In the genomic region with DNA sequence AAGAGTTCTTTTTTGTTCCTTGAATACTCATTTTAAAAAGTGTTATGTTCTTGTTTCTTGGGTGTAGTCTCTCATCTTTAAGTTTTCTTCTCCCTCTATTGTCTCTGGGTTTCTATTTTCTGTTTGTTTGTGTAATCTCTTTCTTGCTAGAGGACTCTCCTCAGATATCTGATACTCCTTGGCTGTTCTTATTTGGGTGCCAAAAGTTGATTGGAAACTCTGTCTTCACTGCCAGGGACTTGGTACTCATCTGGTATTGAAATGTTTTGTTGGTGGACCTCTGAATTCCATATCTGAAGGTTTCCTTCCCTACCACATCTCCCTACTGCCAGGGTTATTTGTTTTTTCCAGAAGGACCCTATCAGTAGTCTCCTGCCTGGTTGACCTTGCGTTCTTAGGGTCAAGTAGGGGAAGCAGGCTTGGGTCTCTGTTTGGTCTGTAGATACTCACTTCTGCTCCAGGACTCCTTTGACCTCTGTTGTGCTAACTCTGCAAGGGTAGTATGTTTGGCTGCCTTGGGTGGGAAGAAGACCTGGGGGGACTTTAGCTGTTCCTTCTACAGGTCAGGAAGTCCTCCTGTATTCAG, we compare ENCODE assay signal across 1 cellular context.
TF ChIP-seq lines count a peak whose summit lies in the region.

No MANE protein-coding gene starts in this region.

TF ChIP-seq in K562, 482 proteins besides CTCF, POLR2A, EP300 and RAD21:
- no peak for TF ChIP-seq ZNF311 (CRISPR knock-in tag; IDR thresholded peaks at IDR 0.05)
- TF ChIP-seq FOXA3 (CRISPR knock-in tag; conservative IDR thresholded peaks at IDR 0.05 in 1 of 2, IDR thresholded peaks at IDR 0.05 in 1 of 2), result no peak
- no peak for TF ChIP-seq MCM3 (IDR thresholded peaks at IDR 0.05)
- TF ChIP-seq TAL1 (IDR thresholded peaks at IDR 0.05), result peak; percentile 29; the same call in 1 of the 2 replicates
- no peak for TF ChIP-seq E2F1 (CRISPR knock-in tag; IDR thresholded peaks at IDR 0.05)
- TF ChIP-seq MBD2 (IDR thresholded peaks at IDR 0.05; ENCODE audit: borderline replicate concordance, low read depth), result no peak
- TF ChIP-seq NR2C2 (CRISPR knock-in tag; IDR thresholded peaks at IDR 0.05), result no peak
- TF ChIP-seq NR2C2 (tag; IDR thresholded peaks at IDR 0.05), result peak; percentile 39; the same call in 1 of the 2 replicates
- no peak for TF ChIP-seq NR2C1 (IDR thresholded peaks at IDR 0.05)
- TF ChIP-seq NR2C1 (tag; IDR thresholded peaks at IDR 0.05), result peak; percentile 51; the same call in 1 of the 2 replicates
- TF ChIP-seq, protein P1, sequence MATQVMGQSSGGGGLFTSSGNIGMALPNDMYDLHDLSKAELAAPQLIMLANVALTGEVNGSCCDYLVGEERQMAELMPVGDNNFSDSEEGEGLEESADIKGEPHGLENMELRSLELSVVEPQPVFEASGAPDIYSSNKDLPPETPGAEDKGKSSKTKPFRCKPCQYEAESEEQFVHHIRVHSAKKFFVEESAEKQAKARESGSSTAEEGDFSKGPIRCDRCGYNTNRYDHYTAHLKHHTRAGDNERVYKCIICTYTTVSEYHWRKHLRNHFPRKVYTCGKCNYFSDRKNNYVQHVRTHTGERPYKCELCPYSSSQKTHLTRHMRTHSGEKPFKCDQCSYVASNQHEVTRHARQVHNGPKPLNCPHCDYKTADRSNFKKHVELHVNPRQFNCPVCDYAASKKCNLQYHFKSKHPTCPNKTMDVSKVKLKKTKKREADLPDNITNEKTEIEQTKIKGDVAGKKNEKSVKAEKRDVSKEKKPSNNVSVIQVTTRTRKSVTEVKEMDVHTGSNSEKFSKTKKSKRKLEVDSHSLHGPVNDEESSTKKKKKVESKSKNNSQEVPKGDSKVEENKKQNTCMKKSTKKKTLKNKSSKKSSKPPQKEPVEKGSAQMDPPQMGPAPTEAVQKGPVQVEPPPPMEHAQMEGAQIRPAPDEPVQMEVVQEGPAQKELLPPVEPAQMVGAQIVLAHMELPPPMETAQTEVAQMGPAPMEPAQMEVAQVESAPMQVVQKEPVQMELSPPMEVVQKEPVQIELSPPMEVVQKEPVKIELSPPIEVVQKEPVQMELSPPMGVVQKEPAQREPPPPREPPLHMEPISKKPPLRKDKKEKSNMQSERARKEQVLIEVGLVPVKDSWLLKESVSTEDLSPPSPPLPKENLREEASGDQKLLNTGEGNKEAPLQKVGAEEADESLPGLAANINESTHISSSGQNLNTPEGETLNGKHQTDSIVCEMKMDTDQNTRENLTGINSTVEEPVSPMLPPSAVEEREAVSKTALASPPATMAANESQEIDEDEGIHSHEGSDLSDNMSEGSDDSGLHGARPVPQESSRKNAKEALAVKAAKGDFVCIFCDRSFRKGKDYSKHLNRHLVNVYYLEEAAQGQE (CRISPR knock-in tag; IDR thresholded peaks at IDR 0.05; ENCODE audit: low read depth), result no peak
- 0 out of 2 replicates have a peak, but pooled peaks have one; percentile 45 for TF ChIP-seq ARID1B (IDR thresholded peaks at IDR 0.05)
- TF ChIP-seq ZNF780A (CRISPR knock-in tag; IDR thresholded peaks at IDR 0.05), result no peak
- TF ChIP-seq NUFIP1 (IDR thresholded peaks at IDR 0.05; ENCODE audit: partially characterized antibody), result no peak
- no peak for TF ChIP-seq NR1H2 (CRISPR knock-in tag; IDR thresholded peaks at IDR 0.05)
- no peak for TF ChIP-seq IRF1 (CRISPR knock-in tag; IDR thresholded peaks at IDR 0.05; ENCODE audit: borderline replicate concordance)
- peak; percentile 71 for TF ChIP-seq CBFA2T3 (IDR thresholded peaks at IDR 0.05)
- TF ChIP-seq ADNP (tag; IDR thresholded peaks at IDR 0.05), result no peak
- TF ChIP-seq HDAC3 (IDR thresholded peaks at IDR 0.05; ENCODE audit: borderline replicate concordance, partially characterized antibody), result peak; percentile 31
- TF ChIP-seq TCF3 (CRISPR knock-in tag; IDR thresholded peaks at IDR 0.05), result peak; percentile 29; the same call in 1 of the 2 replicates
- peak; percentile 47 for TF ChIP-seq CBFA2T2 (conservative IDR thresholded peaks at IDR 0.05)
- 0 out of 2 replicates have a peak, but pooled peaks have one; percentile 27 for TF ChIP-seq CHAMP1 (IDR thresholded peaks at IDR 0.05)
- TF ChIP-seq NCOR1 (IDR thresholded peaks at IDR 0.05), result 0 out of 2 replicates have a peak, but pooled peaks have one; percentile 40
- TF ChIP-seq KDM1A (IDR thresholded peaks at IDR 0.05), result no peak
- TF ChIP-seq HCFC1 (IDR thresholded peaks at IDR 0.05; ENCODE audit: low read depth, low read length), result no peak
- no peak for TF ChIP-seq MED1 (CRISPR knock-in tag; IDR thresholded peaks at IDR 0.05; ENCODE audit: borderline replicate concordance)
- no peak for TF ChIP-seq EWSR1 (IDR thresholded peaks at IDR 0.05; ENCODE audit: borderline replicate concordance, low read depth, partially characterized antibody)
- no peak for TF ChIP-seq TSC22D4 (tag; IDR thresholded peaks at IDR 0.05)
- peak; percentile 82 for TF ChIP-seq ESRRA (IDR thresholded peaks at IDR 0.05; ENCODE audit: borderline replicate concordance, low read depth)
- TF ChIP-seq E2F8 (IDR thresholded peaks at IDR 0.05; ENCODE audit: low read depth, partially characterized antibody), result no peak
- no peak for TF ChIP-seq ZHX1 (conservative IDR thresholded peaks at IDR 0.05; ENCODE audit: low read length)
- peak; percentile 28; the same call in 1 of the 2 replicates for TF ChIP-seq CTBP1 (IDR thresholded peaks at IDR 0.05; ENCODE audit: borderline replicate concordance)
- no peak for TF ChIP-seq ZNF134 (CRISPR knock-in tag; conservative IDR thresholded peaks at IDR 0.05)
- no peak for TF ChIP-seq NFIC (IDR thresholded peaks at IDR 0.05)
- no peak for TF ChIP-seq CUX1 (CRISPR knock-in tag; IDR thresholded peaks at IDR 0.05)
- TF ChIP-seq XRCC5 (IDR thresholded peaks at IDR 0.05; ENCODE audit: low read depth, low read length), result no peak
